31 cellular contexts compared by ENCODE assay signal in genomic region chr6:2173203-2173961, GRCh38.
"Had no signal": no experiment of that assay in that cellular context is flagged by ENCODE, and none has a peak within 500 bp of the region (broad histone marks: within the 10 kb centered on the region; RNA-seq: fewer than 3 reads in every experiment).

No MANE protein-coding gene starts in this region.

- H3K36me3 Mint-ChIP-seq: activated naive CD4-positive, alpha-beta T cell treated with anti-CD3 and anti-CD28 coated beads, Interleukin-2, amount 10 ng/mL, durations not matched to agents 7 days and 5 days had no signal

- H3K27ac Mint-ChIP-seq: activated B cell treated with CpG ODN at 0.5 μM for 24 hours; activated CD4-positive, alpha-beta memory T cell treated with anti-CD3 and anti-CD28 coated beads, Interleukin-2, amount 10 ng/mL, durations not matched to agents 7 days and 5 days; activated CD8-positive, alpha-beta memory T cell treated with anti-CD3 and anti-CD28 coated beads, Interleukin-2, amount 10 ng/mL, durations not matched to agents 7 days and 5 days; activated naive CD4-positive, alpha-beta T cell treated with anti-CD3 and anti-CD28 coated beads, Interleukin-2, amount 10 ng/mL, durations not matched to agents 7 days and 5 days; activated naive CD8-positive, alpha-beta T cell; activated naive CD8-positive, alpha-beta T cell treated with anti-CD3 and anti-CD28 coated beads, Interleukin-2, amount 50 U/mL, for 24 hours; brain had no signal

- ATAC-seq: activated CD8-positive, alpha-beta memory T cell treated with anti-CD3 and anti-CD28 coated beads, Interleukin-2, amount 10 ng/mL, durations not matched to agents 7 days and 5 days; activated naive CD8-positive, alpha-beta T cell treated with anti-CD3 and anti-CD28 coated beads, Interleukin-2, amount 50 U/mL, for 24 hours; PC-3 had no signal

- H3K4me3 Mint-ChIP-seq: activated B cell treated with CpG ODN at 0.5 μM for 24 hours; activated CD4-positive, alpha-beta memory T cell treated with anti-CD3 and anti-CD28 coated beads, Interleukin-2, amount 10 ng/mL, durations not matched to agents 7 days and 5 days; activated CD8-positive, alpha-beta memory T cell treated with anti-CD3 and anti-CD28 coated beads, Interleukin-2, amount 10 ng/mL, durations not matched to agents 7 days and 5 days; activated naive CD4-positive, alpha-beta T cell treated with anti-CD3 and anti-CD28 coated beads, Interleukin-2, amount 10 ng/mL, durations not matched to agents 7 days and 5 days; activated naive CD8-positive, alpha-beta T cell; activated naive CD8-positive, alpha-beta T cell treated with anti-CD3 and anti-CD28 coated beads, Interleukin-2, amount 50 U/mL, for 24 hours; brain had no signal

- H3K4me1 Mint-ChIP-seq: activated CD4-positive, alpha-beta memory T cell treated with anti-CD3 and anti-CD28 coated beads, Interleukin-2, amount 10 ng/mL, durations not matched to agents 7 days and 5 days; activated CD8-positive, alpha-beta memory T cell treated with anti-CD3 and anti-CD28 coated beads, Interleukin-2, amount 10 ng/mL, durations not matched to agents 7 days and 5 days; activated naive CD4-positive, alpha-beta T cell treated with anti-CD3 and anti-CD28 coated beads, Interleukin-2, amount 10 ng/mL, durations not matched to agents 7 days and 5 days had no signal

- H3K27me3 Mint-ChIP-seq: activated B cell treated with CpG ODN at 0.5 μM for 24 hours; activated CD4-positive, alpha-beta memory T cell treated with anti-CD3 and anti-CD28 coated beads, Interleukin-2, amount 10 ng/mL, durations not matched to agents 7 days and 5 days; activated CD8-positive, alpha-beta memory T cell treated with anti-CD3 and anti-CD28 coated beads, Interleukin-2, amount 10 ng/mL, durations not matched to agents 7 days and 5 days; activated naive CD4-positive, alpha-beta T cell treated with anti-CD3 and anti-CD28 coated beads, Interleukin-2, amount 10 ng/mL, durations not matched to agents 7 days and 5 days; activated naive CD8-positive, alpha-beta T cell; activated naive CD8-positive, alpha-beta T cell treated with anti-CD3 and anti-CD28 coated beads, Interleukin-2, amount 50 U/mL, for 24 hours had no signal

- DNase-seq: activated B cell treated with CpG ODN at 0.5 μM for 24 hours; activated CD4-positive, alpha-beta memory T cell treated with anti-CD3 and anti-CD28 coated beads, Interleukin-2, amount 10 ng/mL, durations not matched to agents 7 days and 5 days; activated CD4-positive, alpha-beta T cell treated with anti-CD3 and anti-CD28 coated beads for 4 hours; activated CD4-positive, CD25-positive, alpha-beta regulatory T cell treated with anti-CD3 and anti-CD28 coated beads, Interleukin-2, amount 50 U/mL, for 72 hours; activated CD8-positive, alpha-beta memory T cell treated with anti-CD3 and anti-CD28 coated beads for 24 hours; activated CD8-positive, alpha-beta memory T cell treated with anti-CD3 and anti-CD28 coated beads, Interleukin-2, amount 10 ng/mL, durations not matched to agents 7 days and 5 days; activated CD8-positive, alpha-beta memory T cell treated with anti-CD3 and anti-CD28 coated beads, Interleukin-2, amount 50 U/mL, for 48 hours; activated effector memory CD4-positive, alpha-beta T cell treated with Interleukin-2 at 50 U/mL for 16 hours; activated naive CD4-positive, alpha-beta T cell treated with anti-CD3 and anti-CD28 coated beads, Interleukin-2, amount 10 ng/mL, durations not matched to agents 7 days and 5 days; activated naive CD8-positive, alpha-beta T cell treated with anti-CD3 and anti-CD28 coated beads, Interleukin-2, amount 50 U/mL, for 24 hours; activated T-cell treated with anti-CD3 and anti-CD28 coated beads, Interleukin-2, amount 50 U/mL, for 48 hours; anterior cingulate cortex; central memory CD4-positive, alpha-beta T cell; IMR-90; Kasumi-1; KBM-7; MG63; NCI-H1048; NCI-H1105 treated with DMSO at 0.1 percent for 48 hours; NCI-H1436 treated with DMSO at 0.1 percent for 48 hours; NCI-H1694 treated with DMSO at 0.1 percent for 48 hours; NCI-H2029; NCI-H345; NCI-H524 treated with DMSO at 0.1 percent for 48 hours; PC-3; Peyer's patch; RPMI8226; SHP77 treated with DMSO at 0.1 percent for 48 hours; T1000 had no signal
